Comparison of ENCODE assay signal across 25 cellular contexts in genomic region chr4:105586638-105587328, GRCh38. TPM values are rescaled to one million over a fixed set of nuclear protein-coding genes. Genes with fewer than 3 reads are reported as not detected.
DNase-seq lines count a peak whose midpoint lies in the region; ATAC-seq, FAIRE-seq and TF ChIP-seq lines count a peak whose summit lies in the region.
"Had no signal": no experiment of that assay in that cellular context is flagged by ENCODE, and none has a peak within 500 bp of the region (broad histone marks: within the 10 kb centered on the region; RNA-seq: fewer than 3 reads in every experiment).

No MANE protein-coding gene starts in this region.

- H3K4me3 ChIP-seq in A549 (no peak overlapping the region), mucosa of descending colon (no peak overlapping the region), SJCRH30 (no peak overlapping the region)
- H3K4me3 ChIP-seq: BLaER1 treated with 17β-estradiol and CSF1 and Interleukin-3, amounts not matched to agents 10 nM and 100 nM; K562; SJSA1 had no signal

- H3K9me3 ChIP-seq in A549 (no peaks in the 10 kb centered on the region), mucosa of descending colon (no peaks in the 10 kb centered on the region), SJCRH30 (replicated peaks) (no peaks in the 10 kb centered on the region)
- H3K9me3 ChIP-seq: BLaER1 treated with 17β-estradiol and CSF1 and Interleukin-3, amounts not matched to agents 10 nM and 100 nM; SJSA1 had no signal

- TF ChIP-seq EP300 in A549 (IDR thresholded peaks at IDR 0.05), result no peak

- POLR2A ChIA-PET in A549 (lab: Yijun Ruan, JAX), result no interaction called here

- intact Hi-C loops in mucosa of descending colon (cut with DNase I, micrococcal nuclease), result no loop called here

- DNase-seq in A549 (ENCODE audit: low read depth in 1 of 2, low spot score in 1 of 2), result no peak
- DNase-seq in mucosa of descending colon, result no peak
- DNase-seq in activated CD8-positive, alpha-beta memory T cell treated with anti-CD3 and anti-CD28 coated beads, Interleukin-2, amount 50 U/mL, for 4 hours, result no peak
- DNase-seq in SJCRH30, result no peak
- no peak for DNase-seq in activated T-cell treated with anti-CD3 and anti-CD28 coated beads, Interleukin-2, amount 50 U/mL, for 1 hour
- DNase-seq: ACHN; activated CD4-positive, alpha-beta T cell treated with anti-CD3 and anti-CD28 coated beads, Interleukin-2, amount 10 ng/mL, durations not matched to agents 24 days and 14 days; activated CD8-positive, alpha-beta memory T cell treated with anti-CD3 and anti-CD28 coated beads, Interleukin-2, amount 10 ng/mL, durations not matched to agents 7 days and 5 days; activated naive CD8-positive, alpha-beta T cell treated with anti-CD3 and anti-CD28 coated beads, Interleukin-2, amount 10 ng/mL, durations not matched to agents 7 days and 5 days; effector CD8-positive, alpha-beta T cell; NCI-H146; NCI-H69 had no signal

- TF ChIP-seq POLR2A in A549 (IDR thresholded peaks at IDR 0.05; ENCODE audit: low read length) (no peak), GM18505 (IDR thresholded peaks at IDR 0.05; ENCODE audit: borderline replicate concordance, extremely low read depth, insufficient read depth, insufficient read length) (no peak)

- ATAC-seq in A549, result no peak
- ATAC-seq in GM18868 (IDR thresholded peaks at IDR 0.05; ENCODE audit: unreplicated experiment), result peak; percentile 40
- ATAC-seq in mucosa of descending colon, result peak; percentile 37
- no peak for ATAC-seq in GM18505 (IDR thresholded peaks at IDR 0.05; ENCODE audit: unreplicated experiment)
- ATAC-seq: activated CD8-positive, alpha-beta memory T cell treated with anti-CD3 and anti-CD28 coated beads, Interleukin-2, amount 10 ng/mL, durations not matched to agents 7 days and 5 days; activated T-helper 17 cell treated with anti-CD3 and anti-CD28 coated beads, Interleukin-2, amount 50 U/mL, for 72 hours; K562 had no signal

- peaks cover 21% of the 10 kb centered on the region for H3K4me1 ChIP-seq in A549
- peaks cover 14% of the 10 kb centered on the region for H3K4me1 ChIP-seq in mucosa of descending colon (ENCODE audit: low read depth)
- H3K4me1 ChIP-seq in SJCRH30, result peaks cover 12% of the 10 kb centered on the region
- H3K4me1 ChIP-seq: SJSA1 had no signal

- H3K36me3 ChIP-seq in mucosa of descending colon (ENCODE audit: low read depth) (no peaks in the 10 kb centered on the region), SJCRH30 (no peaks in the 10 kb centered on the region)
- H3K36me3 ChIP-seq: BLaER1 treated with 17β-estradiol and CSF1 and Interleukin-3, amounts not matched to agents 10 nM and 100 nM; SJSA1 had no signal

- TF ChIP-seq RAD21 in A549 (conservative IDR thresholded peaks at IDR 0.05 in 1 of 2, IDR thresholded peaks at IDR 0.05 in 1 of 2), result no peak

- FAIRE-seq in A549 (lab: Jason Lieb, UNC), result no peak
- FAIRE-seq: D721Med, frontal cortex, islet of Langerhans, K562 had no signal

- CTCF ChIA-PET in A549 (lab: Yijun Ruan, JAX), result no interaction called here

- TF ChIP-seq CTCF in A549 (IDR thresholded peaks at IDR 0.05) (no peak), VCaP (conservative IDR thresholded peaks at IDR 0.05) (no peak), mucosa of descending colon (IDR thresholded peaks at IDR 0.05) (no peak)

- H3K27me3 ChIP-seq in SJCRH30, result no peaks in the 10 kb centered on the region
- H3K27me3 ChIP-seq: BLaER1 treated with 17β-estradiol and CSF1 and Interleukin-3, amounts not matched to agents 10 nM and 100 nM; SJSA1 had no signal

- peak overlapping the region; percentile 50 for H3K4me2 ChIP-seq in A549
- H3K4me2 ChIP-seq: BLaER1 treated with 17β-estradiol and CSF1 and Interleukin-3, amounts not matched to agents 10 nM and 100 nM had no signal

- WGBS in A549 (ENCODE audit: missing lambda C conversion rate), result 71% methylated on average over 4 of the region's 4 CpGs

- peak overlapping the region; percentile 28 to 53; a peak in 2 of 6 replicates for H3K27ac ChIP-seq in A549
- peak overlapping the region; percentile 97 for H3K27ac ChIP-seq in VCaP
- H3K27ac ChIP-seq in SJCRH30, result no peak overlapping the region
- H3K27ac ChIP-seq: BLaER1 treated with 17β-estradiol and CSF1 and Interleukin-3, amounts not matched to agents 10 nM and 100 nM; SJSA1 had no signal

TF ChIP-seq in A549, 52 proteins besides CTCF, POLR2A, EP300 and RAD21:
- TF ChIP-seq ZFP36 (IDR thresholded peaks at IDR 0.05; ENCODE audit: borderline replicate concordance, partially characterized antibody) (no peak), MYC (IDR thresholded peaks at IDR 0.05; ENCODE audit: borderline replicate concordance, low read length) (no peak), HOXA7 (CRISPR knock-in tag; IDR thresholded peaks at IDR 0.05) (no peak), SMC3 (IDR thresholded peaks at IDR 0.05) (no peak), TP53 (CRISPR knock-in tag; IDR thresholded peaks at IDR 0.05) (no peak), PHF8 (IDR thresholded peaks at IDR 0.05; ENCODE audit: borderline replicate concordance, low read depth) (no peak), TFCP2L1 (CRISPR knock-in tag; IDR thresholded peaks at IDR 0.05) (no peak), FOXS1 (CRISPR knock-in tag; IDR thresholded peaks at IDR 0.05) (no peak), GATA3 (IDR thresholded peaks at IDR 0.05; ENCODE audit: borderline replicate concordance) (no peak)
- TF ChIP-seq, protein P1, sequence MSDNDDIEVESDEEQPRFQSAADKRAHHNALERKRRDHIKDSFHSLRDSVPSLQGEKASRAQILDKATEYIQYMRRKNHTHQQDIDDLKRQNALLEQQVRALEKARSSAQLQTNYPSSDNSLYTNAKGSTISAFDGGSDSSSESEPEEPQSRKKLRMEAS (IDR thresholded peaks at IDR 0.05), result no peak

RNA-seq across cellular contexts. Expression of gene ARHGEF38, which starts 34.4 kb away (rescaled TPM):
- 0.05 TPM in 1 of 2 replicates, not detected in the other for polyA plus RNA-seq in A549 (2011; rRNA removed)
- polyA plus RNA-seq in A549 (2012; cell fraction: cytosol; rRNA removed), result not detected in 2 replicates
- polyA plus RNA-seq in A549 (2012; cell fraction: nucleus; rRNA removed), result not detected in 2 replicates
- polyA plus RNA-seq in A549 (2017; fragmentation: RNase III; extraction: RNeasy Plus Mini Kit Qiagen cat#74134 plus additional on column Dnase treatment), result not detected in 3 replicates
- polyA minus RNA-seq in A549 (2011; rRNA and poly(A)+ RNA removed), result not detected in 2 replicates
- total RNA-seq in mucosa of descending colon, result 10 to 100 TPM in 2 of 3 donors, 1 to 10 TPM in 1; 6.1 to 21.1 (median 17.8) TPM
- not detected in 2 replicates for total RNA-seq in SJCRH30 (2014; rRNA removed; shearing (Covaris generic))
- total RNA-seq: activated CD4-positive, alpha-beta T cell treated with anti-CD3 and anti-CD28 coated beads, Interleukin-2, amount 10 ng/mL, durations not matched to agents 24 days and 14 days; activated CD8-positive, alpha-beta memory T cell treated with anti-CD3 and anti-CD28 coated beads, Interleukin-2, amount 10 ng/mL, durations not matched to agents 7 days and 5 days; activated naive CD8-positive, alpha-beta T cell treated with anti-CD3 and anti-CD28 coated beads, Interleukin-2, amount 10 ng/mL, durations not matched to agents 7 days and 5 days; activated T-helper 17 cell treated with anti-CD3 and anti-CD28 coated beads, Interleukin-2, amount 50 U/mL, for 72 hours; G401; K562; OCI-LY7; omental fat pad; SJSA1 had no signal

Comparison
In these comparisons a context has a peak if more than half of its experiments do, and no peak if none do; other contexts are left out.
1. ATAC-seq: peak in GM18868 (single experiment) and mucosa of descending colon (single experiment); none in A549 (0 of 2) and GM18505 (single experiment).